ENCODE assay signal across 8 cellular contexts in genomic region chr1:234726359-234726836, GRCh38.
DNase-seq lines count a peak whose midpoint lies in the region; FAIRE-seq and TF ChIP-seq lines count a peak whose summit lies in the region.

No MANE protein-coding gene starts in this region.

- FAIRE-seq in keratinocyte (lab: Jason Lieb, UNC): peak; percentile 29

- H3K4me2 ChIP-seq in keratinocyte (ENCODE audit: control insufficient read depth, extremely low read depth, insufficient read depth, low read depth, low read length): peak overlapping the region; percentile 45

- peak overlapping the region; percentile 28 for H3K4me3 Mint-ChIP-seq in activated CD4-positive, alpha-beta T cell treated with anti-CD3 and anti-CD28 coated beads, Interleukin-2, amount 10 ng/mL, durations not matched to agents 7 days and 5 days

- peak overlapping the region; percentile 95 for H3K27ac Mint-ChIP-seq in activated CD4-positive, alpha-beta T cell treated with anti-CD3 and anti-CD28 coated beads, Interleukin-2, amount 10 ng/mL, durations not matched to agents 7 days and 5 days

- POLR2A ChIA-PET in activated CD4-positive, alpha-beta T cell treated with anti-CD3 and anti-CD28 coated beads, Interleukin-2, amount 10 ng/mL, durations not matched to agents 7 days and 5 days (lab: Charles Lee): interaction anchor here (0.6 to 0.7 kb wide), 2 partner anchors 115 to 125 kb away, joined by 3 to 15 read pairs; no protein-coding TSS in a partner anchor

- H3K36me3 ChIP-seq in WERI-Rb-1 (no peaks in the 10 kb centered on the region), keratinocyte (ENCODE audit: control insufficient read depth in 2 of 2, extremely low read depth in 1 of 2, insufficient read depth in 2 of 2, low read length in 2 of 2) (no peaks in the 10 kb centered on the region), testis (ENCODE audit: low read depth, missing control alignments) (no peaks in the 10 kb centered on the region)

- H3K79me2 ChIP-seq in keratinocyte (ENCODE audit: control insufficient read depth, insufficient read depth, low read length): no peaks in the 10 kb centered on the region

- H3K27me3 ChIP-seq in WERI-Rb-1 (ENCODE audit: insufficient read depth, low read depth, severe bottlenecking) (no peaks in the 10 kb centered on the region), keratinocyte (ENCODE audit: control insufficient read depth, extremely low read depth, insufficient read depth, low read length) (no peaks in the 10 kb centered on the region), testis (no peaks in the 10 kb centered on the region)

- no peak overlapping the region for H3K4me3 ChIP-seq in WERI-Rb-1 (ENCODE audit: low read depth, low read length)
- H3K4me3 ChIP-seq in keratinocyte (ENCODE audit: control insufficient read depth in 2 of 3, extremely low read depth in 1 of 3, insufficient read depth in 2 of 3, low read depth in 1 of 3, low read length in 3 of 3): no peak overlapping the region
- H3K4me3 ChIP-seq in testis: no peak overlapping the region

- H3K9me3 Mint-ChIP-seq in activated CD4-positive, alpha-beta T cell treated with anti-CD3 and anti-CD28 coated beads, Interleukin-2, amount 10 ng/mL, durations not matched to agents 7 days and 5 days: no peaks in the 10 kb centered on the region

- H2AFZ ChIP-seq in keratinocyte (ENCODE audit: control insufficient read depth, low read length): peak overlapping the region; percentile 77

- H4K20me1 ChIP-seq in keratinocyte (ENCODE audit: control insufficient read depth, extremely low read depth, insufficient read depth, low read length): no peaks in the 10 kb centered on the region

- H3K27me3 Mint-ChIP-seq in activated CD4-positive, alpha-beta T cell treated with anti-CD3 and anti-CD28 coated beads, Interleukin-2, amount 10 ng/mL, durations not matched to agents 7 days and 5 days: no peaks in the 10 kb centered on the region

- TF ChIP-seq POLR2A in testis (IDR thresholded peaks at IDR 0.05): no peak

- DNase-seq in activated CD4-positive, alpha-beta T cell treated with anti-CD3 and anti-CD28 coated beads, Interleukin-2, amount 10 ng/mL, durations not matched to agents 7 days and 5 days: no peak
- DNase-seq in activated CD4-positive, alpha-beta T cell treated with anti-CD3 and anti-CD28 coated beads, Interleukin-2, amount 50 U/mL, for 48 hours: no peak
- DNase-seq in WERI-Rb-1 (peak; percentile 45), keratinocyte (ENCODE audit: low read depth, low spot score) (no peak), testis (peak; percentile 61), HPDE6-E6E7 (ENCODE audit: extremely low spot score) (no peak)
- DNase-seq in stimulated activated CD4-positive, alpha-beta T cell treated with anti-CD3 and anti-CD28 coated beads, Interleukin-12 subunit alpha, Interleukin-12 subunit beta, amount 100 ng/mL, for 4 hours: no peak
- no peak for DNase-seq in stimulated activated CD8-positive, alpha-beta memory T cell treated with anti-CD3 and anti-CD28 coated beads, Interleukin-4, amount 100 ng/mL, for 48 hours

- peaks cover 2% of the 10 kb centered on the region for H3K36me3 Mint-ChIP-seq in activated CD4-positive, alpha-beta T cell treated with anti-CD3 and anti-CD28 coated beads, Interleukin-2, amount 10 ng/mL, durations not matched to agents 7 days and 5 days (ENCODE audit: low read depth)

- intact Hi-C loops in testis (cut with DNase I; ENCODE audit: low total_unique reads): loop anchor here (10.0 kb wide), 1 partner anchor 258 kb away; no protein-coding TSS in a partner anchor

- H3K4me1 ChIP-seq in keratinocyte (ENCODE audit: control insufficient read depth, extremely low read depth, insufficient read depth, low read length): peaks cover 73% of the 10 kb centered on the region
- peaks cover 67% of the 10 kb centered on the region for H3K4me1 ChIP-seq in testis

- peak overlapping the region; percentile 74 for H3K9ac ChIP-seq in keratinocyte (ENCODE audit: control insufficient read depth, extremely low read depth, insufficient read depth, low read length)

- H3K9me1 ChIP-seq in keratinocyte (ENCODE audit: control insufficient read depth, extremely low read depth, insufficient read depth, low read length): peaks cover 3% of the 10 kb centered on the region

- H3K9me3 ChIP-seq in WERI-Rb-1 (ENCODE audit: severe bottlenecking): no peaks in the 10 kb centered on the region
- H3K9me3 ChIP-seq in keratinocyte (ENCODE audit: control insufficient read depth, low read depth, low read length): no peaks in the 10 kb centered on the region
- no peaks in the 10 kb centered on the region for H3K9me3 ChIP-seq in testis

- peak overlapping the region; percentile 96 for H3K27ac ChIP-seq in WERI-Rb-1
- peak overlapping the region; percentile 100 for H3K27ac ChIP-seq in keratinocyte (ENCODE audit: control insufficient read depth, insufficient read depth, low read length)
- H3K27ac ChIP-seq in testis: peak overlapping the region; percentile 89 to 96

- TF ChIP-seq CTCF in WERI-Rb-1 (IDR thresholded peaks at IDR 0.05; ENCODE audit: low read depth, low read length) (no peak), keratinocyte (optimal IDR thresholded peaks at IDR 0.05 in 1 of 3, IDR thresholded peaks at IDR 0.05 in 1 of 3, conservative IDR thresholded peaks at IDR 0.05 in 1 of 3; ENCODE audit: extremely low read depth in 1 of 3, insufficient read depth in 2 of 3, low read length in 3 of 3) (no peak), testis (IDR thresholded peaks at IDR 0.05) (no peak)

- WGBS in testis, 2 donors: 36 to 49% methylated on average over 6 to 12 of the region's 12 CpGs

- CTCF ChIA-PET in activated CD4-positive, alpha-beta T cell treated with anti-CD3 and anti-CD28 coated beads, Interleukin-2, amount 10 ng/mL, durations not matched to agents 7 days and 5 days (lab: Charles Lee): interaction anchor here (0.6 to 1.8 kb wide), 6 partner anchors 10 to 357 kb away, joined by 3 to 7 read pairs (median 4); no protein-coding TSS in a partner anchor

- dilution Hi-C loops in keratinocyte (cut with MboI; ENCODE audit: extremely low pct_ligation_motif_present, low sequenced_read_pairs): no loop called here

- peaks cover 99% of the 10 kb centered on the region for H3K4me1 Mint-ChIP-seq in activated CD4-positive, alpha-beta T cell treated with anti-CD3 and anti-CD28 coated beads, Interleukin-2, amount 10 ng/mL, durations not matched to agents 7 days and 5 days

Comparison
In these comparisons a context has a peak if more than half of its experiments do, and no peak if none do; other contexts are left out.
1. DNase-seq: peak in WERI-Rb-1 (single experiment) and testis (single experiment); none in activated CD4-positive, alpha-beta T cell treated with anti-CD3 and anti-CD28 coated beads, Interleukin-2, amount 10 ng/mL, durations not matched to agents 7 days and 5 days (single experiment), activated CD4-positive, alpha-beta T cell treated with anti-CD3 and anti-CD28 coated beads, Interleukin-2, amount 50 U/mL, for 48 hours (0 of 2), keratinocyte (single experiment), HPDE6-E6E7 (single experiment), stimulated activated CD4-positive, alpha-beta T cell treated with anti-CD3 and anti-CD28 coated beads, Interleukin-12 subunit alpha, Interleukin-12 subunit beta, amount 100 ng/mL, for 4 hours (single experiment) and stimulated activated CD8-positive, alpha-beta memory T cell treated with anti-CD3 and anti-CD28 coated beads, Interleukin-4, amount 100 ng/mL, for 48 hours (single experiment).
2. Peak in every context shown above with its lines, with median percentiles within 50 percentile points of each other: H3K27ac ChIP-seq.